ENCODE assay signal across 1 cellular context in genomic region chr7:84043661-84044191, GRCh38.
TF ChIP-seq lines count a peak whose summit lies in the region.

No MANE protein-coding gene starts in this region.

TF ChIP-seq in HEK293, 187 proteins besides CTCF, POLR2A, EP300 and RAD21 (continued from another document):
- TF ChIP-seq PBX3 (CRISPR knock-in tag; IDR thresholded peaks at IDR 0.05) (no peak), ZNF558 (tag by site-specific recombination; IDR thresholded peaks at IDR 0.05) (no peak), ZNF555 (tag by site-specific recombination; conservative IDR thresholded peaks at IDR 0.05) (no peak), ZNF433 (tag by site-specific recombination; IDR thresholded peaks at IDR 0.05; ENCODE audit: low read depth) (no peak), ZSCAN5A (tag by site-specific recombination; IDR thresholded peaks at IDR 0.05) (no peak), ZNF211 (tag by site-specific recombination; IDR thresholded peaks at IDR 0.05; ENCODE audit: low read depth) (no peak), ZNF18 (tag by site-specific recombination; IDR thresholded peaks at IDR 0.05) (no peak), YY1 (tag by site-specific recombination; IDR thresholded peaks at IDR 0.05) (no peak), WT1 (tag by site-specific recombination; IDR thresholded peaks at IDR 0.05) (peak; percentile 96), ZNF707 (tag by site-specific recombination; IDR thresholded peaks at IDR 0.05) (no peak), ZFP37 (tag by site-specific recombination; IDR thresholded peaks at IDR 0.05) (no peak), ZNF341 (tag by site-specific recombination; IDR thresholded peaks at IDR 0.05; ENCODE audit: low read depth) (no peak), ZNF843 (tag by site-specific recombination; IDR thresholded peaks at IDR 0.05) (peak; percentile 63), ZSCAN18 (tag by site-specific recombination; IDR thresholded peaks at IDR 0.05) (no peak), PRDM1 (tag by site-specific recombination; IDR thresholded peaks at IDR 0.05) (no peak), ZNF132 (tag by site-specific recombination; IDR thresholded peaks at IDR 0.05; ENCODE audit: borderline replicate concordance) (no peak), ZNF16 (tag by site-specific recombination; IDR thresholded peaks at IDR 0.05; ENCODE audit: low read depth) (no peak), ZNF580 (tag by site-specific recombination; IDR thresholded peaks at IDR 0.05) (no peak), ZNF513 (tag by site-specific recombination; IDR thresholded peaks at IDR 0.05) (no peak), ZFP69B (tag by site-specific recombination; IDR thresholded peaks at IDR 0.05) (no peak), TCF7L2 (IDR thresholded peaks at IDR 0.05; ENCODE audit: borderline replicate concordance, low read depth, low read length) (peak; percentile 79), ZFP3 (tag by site-specific recombination; IDR thresholded peaks at IDR 0.05; ENCODE audit: low read depth) (no peak), ZBTB6 (tag by site-specific recombination; IDR thresholded peaks at IDR 0.05) (no peak), ZBTB44 (tag by site-specific recombination; IDR thresholded peaks at IDR 0.05) (peak; percentile 69; the same call in 1 of the 2 replicates), GLI2 (tag by site-specific recombination; IDR thresholded peaks at IDR 0.05; ENCODE audit: borderline replicate concordance, low read depth) (no peak), ZBTB20 (tag by site-specific recombination; IDR thresholded peaks at IDR 0.05) (no peak), KLF16 (tag by site-specific recombination; IDR thresholded peaks at IDR 0.05) (no peak), ZBTB11 (tag by site-specific recombination; conservative IDR thresholded peaks at IDR 0.05; ENCODE audit: low read depth) (no peak), ZNF148 (tag by site-specific recombination; IDR thresholded peaks at IDR 0.05; ENCODE audit: borderline replicate concordance) (no peak), OSR2 (tag by site-specific recombination; IDR thresholded peaks at IDR 0.05) (peak; percentile 66; the same call in 1 of the 2 replicates), ZNF621 (tag by site-specific recombination; IDR thresholded peaks at IDR 0.05) (no peak), ZNF404 (tag by site-specific recombination; IDR thresholded peaks at IDR 0.05) (no peak), ZNF239 (tag by site-specific recombination; IDR thresholded peaks at IDR 0.05) (no peak), ZNF837 (tag by site-specific recombination; IDR thresholded peaks at IDR 0.05) (no peak), BCL11A (tag by site-specific recombination; IDR thresholded peaks at IDR 0.05; ENCODE audit: low read depth) (peak; percentile 40; the same call in 1 of the 2 replicates), ZNF2 (tag by site-specific recombination; IDR thresholded peaks at IDR 0.05) (no peak), GLIS2 (tag by site-specific recombination; IDR thresholded peaks at IDR 0.05) (no peak), ZNF175 (tag by site-specific recombination; IDR thresholded peaks at IDR 0.05) (no peak), ZNF501 (tag by site-specific recombination; IDR thresholded peaks at IDR 0.05) (no peak), ZNF473 (tag by site-specific recombination; IDR thresholded peaks at IDR 0.05) (no peak), ZNF416 (tag by site-specific recombination; IDR thresholded peaks at IDR 0.05) (no peak), PRDM6 (tag by site-specific recombination; IDR thresholded peaks at IDR 0.05) (peak; percentile 80), ZNF26 (tag by site-specific recombination; IDR thresholded peaks at IDR 0.05) (no peak), ZSCAN23 (tag by site-specific recombination; IDR thresholded peaks at IDR 0.05) (no peak)
